ENCODE assay signal across 2 cellular contexts in the genomic region with DNA sequence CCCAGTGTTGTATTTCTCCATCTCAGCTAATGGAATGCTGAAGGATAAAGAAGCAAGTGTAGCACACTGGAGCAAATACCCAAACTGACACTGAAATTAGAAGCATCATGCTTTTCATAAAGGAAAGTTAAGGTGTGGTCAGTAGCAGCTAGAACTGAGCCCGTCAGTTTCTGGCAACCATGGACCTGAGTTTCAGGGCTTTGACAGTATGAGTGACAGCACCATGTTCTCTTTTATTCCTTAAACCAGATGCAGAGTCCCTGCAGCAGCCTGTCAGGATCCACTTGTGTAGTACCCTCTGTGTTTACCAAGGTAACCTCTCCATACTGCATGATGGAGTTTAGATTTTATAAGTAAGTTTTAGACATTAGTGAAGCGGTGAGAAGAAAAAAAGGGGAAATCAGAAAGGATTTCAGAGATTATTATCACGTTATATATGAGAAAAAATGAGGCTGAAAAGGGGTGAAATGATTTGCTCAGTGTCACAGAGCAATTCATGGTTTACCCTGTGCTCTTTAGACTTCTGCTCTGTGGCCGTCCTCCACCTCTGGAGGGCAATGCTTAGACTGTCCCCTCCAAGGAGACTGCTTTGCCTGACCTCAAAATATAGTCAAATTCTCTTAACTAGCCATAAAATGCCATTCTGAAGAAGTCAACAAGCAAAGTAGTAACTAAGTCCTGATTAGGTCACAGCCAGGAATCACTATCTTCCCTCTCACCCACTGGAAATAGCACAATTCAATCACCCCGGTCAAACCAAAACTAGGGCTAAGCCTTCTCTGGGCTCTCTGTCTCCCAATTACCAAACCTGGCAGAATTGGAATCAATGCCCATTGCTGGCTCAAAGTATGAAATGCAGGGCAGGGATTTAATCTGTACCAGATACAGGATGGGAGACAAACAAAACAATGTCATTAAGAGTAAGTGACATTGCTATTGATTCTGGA.
TF ChIP-seq lines count a peak whose summit lies in the region.

No MANE protein-coding gene starts in this region.

TF ChIP-seq in endothelial cell of umbilical vein, 7 proteins besides CTCF, POLR2A, EP300 and RAD21 (continued from another document):
- TF ChIP-seq GATA2 (IDR thresholded peaks at IDR 0.05; ENCODE audit: insufficient read depth, insufficient read length, low read depth, low read length) (no peak), FOS (IDR thresholded peaks at IDR 0.05; ENCODE audit: borderline replicate concordance, insufficient read depth, low read length) (no peak), EZH2 (IDR thresholded peaks at IDR 0.05; ENCODE audit: borderline replicate concordance, low read depth, low read length, severe bottlenecking) (no peak), MYC (IDR thresholded peaks at IDR 0.05; ENCODE audit: low read depth, low read length) (no peak), JUN (IDR thresholded peaks at IDR 0.05; ENCODE audit: borderline replicate concordance, insufficient read depth, insufficient read length, low read depth) (no peak)
- TF ChIP-seq, protein P1, sequence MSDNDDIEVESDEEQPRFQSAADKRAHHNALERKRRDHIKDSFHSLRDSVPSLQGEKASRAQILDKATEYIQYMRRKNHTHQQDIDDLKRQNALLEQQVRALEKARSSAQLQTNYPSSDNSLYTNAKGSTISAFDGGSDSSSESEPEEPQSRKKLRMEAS (IDR thresholded peaks at IDR 0.05; ENCODE audit: insufficient read depth, insufficient read length): no peak

TF ChIP-seq in SK-N-SH, 30 proteins besides CTCF, POLR2A, EP300 and RAD21 (continued from another document):
- TF ChIP-seq, protein P2, sequence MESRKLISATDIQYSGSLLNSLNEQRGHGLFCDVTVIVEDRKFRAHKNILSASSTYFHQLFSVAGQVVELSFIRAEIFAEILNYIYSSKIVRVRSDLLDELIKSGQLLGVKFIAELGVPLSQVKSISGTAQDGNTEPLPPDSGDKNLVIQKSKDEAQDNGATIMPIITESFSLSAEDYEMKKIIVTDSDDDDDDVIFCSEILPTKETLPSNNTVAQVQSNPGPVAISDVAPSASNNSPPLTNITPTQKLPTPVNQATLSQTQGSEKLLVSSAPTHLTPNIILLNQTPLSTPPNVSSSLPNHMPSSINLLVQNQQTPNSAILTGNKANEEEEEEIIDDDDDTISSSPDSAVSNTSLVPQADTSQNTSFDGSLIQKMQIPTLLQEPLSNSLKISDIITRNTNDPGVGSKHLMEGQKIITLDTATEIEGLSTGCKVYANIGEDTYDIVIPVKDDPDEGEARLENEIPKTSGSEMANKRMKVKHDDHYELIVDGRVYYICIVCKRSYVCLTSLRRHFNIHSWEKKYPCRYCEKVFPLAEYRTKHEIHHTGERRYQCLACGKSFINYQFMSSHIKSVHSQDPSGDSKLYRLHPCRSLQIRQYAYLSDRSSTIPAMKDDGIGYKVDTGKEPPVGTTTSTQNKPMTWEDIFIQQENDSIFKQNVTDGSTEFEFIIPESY (IDR thresholded peaks at IDR 0.05; ENCODE audit: borderline replicate concordance, low read depth): no peak
- TF ChIP-seq TCF12 (IDR thresholded peaks at IDR 0.05) (no peak), GABPA (IDR thresholded peaks at IDR 0.05; ENCODE audit: low read depth) (no peak), FOSL2 (IDR thresholded peaks at IDR 0.05; ENCODE audit: borderline replicate concordance, low read depth) (no peak), SMC3 (IDR thresholded peaks at IDR 0.05; ENCODE audit: low read depth, low read length) (no peak), FOXJ3 (CRISPR knock-in tag; IDR thresholded peaks at IDR 0.05) (no peak)
- TF ChIP-seq, protein P1 (IDR thresholded peaks at IDR 0.05; ENCODE audit: low read depth): no peak
